In the genomic region with DNA sequence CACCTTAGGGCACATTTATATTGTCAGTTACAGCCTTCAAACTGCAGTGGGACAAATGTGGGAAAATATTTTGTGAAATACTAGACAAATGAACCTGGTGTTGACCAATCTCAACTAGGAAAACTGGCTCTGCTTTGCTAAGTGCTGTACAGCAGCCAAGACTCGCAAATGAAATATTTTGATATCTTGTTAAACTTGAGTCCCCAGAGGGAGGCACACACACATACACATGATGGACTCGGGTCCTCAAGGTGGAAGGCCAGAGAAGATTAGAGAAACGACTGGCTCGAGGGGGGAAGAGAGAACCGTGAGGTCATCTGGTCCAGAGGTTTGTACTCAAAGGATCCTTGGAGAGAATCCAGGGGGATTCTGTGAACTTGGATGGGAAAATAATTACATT, we compare ENCODE assay signal across 1 cellular context.
TF ChIP-seq lines count a peak whose summit lies in the region.

No MANE protein-coding gene starts in this region.

TF ChIP-seq in endothelial cell of umbilical vein, 7 proteins besides CTCF, POLR2A, EP300 and RAD21:
- no peak for TF ChIP-seq JUN (IDR thresholded peaks at IDR 0.05; ENCODE audit: borderline replicate concordance, insufficient read depth, insufficient read length, low read depth)
- no peak for TF ChIP-seq MAX (IDR thresholded peaks at IDR 0.05; ENCODE audit: insufficient read depth, insufficient read length)
- no peak for TF ChIP-seq EZH2 (IDR thresholded peaks at IDR 0.05; ENCODE audit: borderline replicate concordance, low read depth, low read length, severe bottlenecking)
- no peak for TF ChIP-seq FOS (IDR thresholded peaks at IDR 0.05; ENCODE audit: borderline replicate concordance, insufficient read depth, low read length)
- no peak for TF ChIP-seq MYC (IDR thresholded peaks at IDR 0.05; ENCODE audit: low read depth, low read length)
- no peak for TF ChIP-seq POLR2AphosphoS5 (IDR thresholded peaks at IDR 0.05; ENCODE audit: insufficient read depth, low read depth, low read length)
- no peak for TF ChIP-seq GATA2 (IDR thresholded peaks at IDR 0.05; ENCODE audit: insufficient read depth, insufficient read length, low read depth, low read length)
